In genomic region chr16:27468941-27469531, GRCh38 we compare ENCODE assay signal across 1 cellular context.
TF ChIP-seq lines count a peak whose summit lies in the region.

No MANE protein-coding gene starts in this region.

TF ChIP-seq in HepG2, 621 proteins besides CTCF, POLR2A, EP300 and RAD21 (continued from another document):
- TF ChIP-seq GRHL1 (CRISPR knock-in tag; conservative IDR thresholded peaks at IDR 0.05) (no peak), TRIM24 (CRISPR knock-in tag; IDR thresholded peaks at IDR 0.05) (no peak), ZNF605 (CRISPR knock-in tag; IDR thresholded peaks at IDR 0.05) (no peak), ZNF18 (CRISPR knock-in tag; IDR thresholded peaks at IDR 0.05; ENCODE audit: insufficient replicate concordance) (no peak), ZSCAN25 (CRISPR knock-in tag; IDR thresholded peaks at IDR 0.05) (no peak), ZNF615 (CRISPR knock-in tag; IDR thresholded peaks at IDR 0.05; ENCODE audit: borderline replicate concordance) (no peak), ZFYVE20 (CRISPR knock-in tag; IDR thresholded peaks at IDR 0.05; ENCODE audit: borderline replicate concordance, low read depth) (no peak)
